In genomic region chr3:159418571-159419526, GRCh38 we compare ENCODE assay signal across 15 cellular contexts.
DNase-seq lines count a peak whose midpoint lies in the region; ATAC-seq and TF ChIP-seq lines count a peak whose summit lies in the region.
"Had no signal": no experiment of that assay in that cellular context is flagged by ENCODE, and none has a peak within 500 bp of the region (broad histone marks: within the 10 kb centered on the region; RNA-seq: fewer than 3 reads in every experiment).

No MANE protein-coding gene starts in this region.

- H3K9me3 ChIP-seq in IMR-90 (ENCODE audit: control insufficient read depth, insufficient read depth, low read length): no peaks in the 10 kb centered on the region
- no peaks in the 10 kb centered on the region for H3K9me3 ChIP-seq in mesodermal cell (ENCODE audit: control insufficient read depth, low read length)
- H3K9me3 ChIP-seq in OCI-LY7 (ENCODE audit: low read length): no peaks in the 10 kb centered on the region

- no peaks in the 10 kb centered on the region for H3K36me3 ChIP-seq in IMR-90 (ENCODE audit: control insufficient read depth, insufficient read depth, low read length)
- H3K36me3 ChIP-seq in mesodermal cell (ENCODE audit: control insufficient read depth, insufficient read depth, low read length): no peaks in the 10 kb centered on the region
- H3K36me3 ChIP-seq in OCI-LY7 (ENCODE audit: insufficient read depth, low read length): no peaks in the 10 kb centered on the region
- H3K36me3 ChIP-seq: tibial artery had no signal

- H2AK9ac ChIP-seq in IMR-90 (replicated peaks; ENCODE audit: low read depth, low read length, poor library complexity): no peak overlapping the region

- no peaks in the 10 kb centered on the region for H3K4me1 ChIP-seq in IMR-90 (ENCODE audit: control insufficient read depth, insufficient read depth, low read length)
- no peaks in the 10 kb centered on the region for H3K4me1 ChIP-seq in mesodermal cell (ENCODE audit: control insufficient read depth, insufficient read depth, low read length, poor library complexity, severe bottlenecking)
- H3K4me1 ChIP-seq in OCI-LY7 (ENCODE audit: insufficient read depth, low read length, poor library complexity, severe bottlenecking): no peaks in the 10 kb centered on the region
- H3K4me1 ChIP-seq: tibial artery had no signal

- no peak overlapping the region for H2BK5ac ChIP-seq in IMR-90 (ENCODE audit: low read depth, low read length, poor library complexity, severe bottlenecking)

- no peak overlapping the region for H4K91ac ChIP-seq in IMR-90 (ENCODE audit: insufficient read depth, low read depth, low read length)

- TF ChIP-seq RAD21 in IMR-90 (IDR thresholded peaks at IDR 0.05; ENCODE audit: low read length): no peak

- H3K79me2 ChIP-seq in OCI-LY7 (ENCODE audit: insufficient read depth, low read depth, low read length): no peaks in the 10 kb centered on the region

- H3K27ac ChIP-seq in IMR-90 (ENCODE audit: insufficient read depth, low read length) (no peak overlapping the region), mesodermal cell (ENCODE audit: low read depth, low read length, severe bottlenecking) (peak overlapping the region; percentile 71), OCI-LY7 (ENCODE audit: low read depth, low read length, poor library complexity, severe bottlenecking) (no peak overlapping the region)
- H3K27ac ChIP-seq: tibial artery had no signal

- ATAC-seq in IMR-90 (ENCODE audit: low read depth): peak; percentile 54; the same call in 1 of the 2 replicates
- ATAC-seq: activated T-helper 17 cell treated with anti-CD3 and anti-CD28 coated beads, Interleukin-2, amount 50 U/mL, for 72 hours; right cardiac atrium had no signal

- intact Hi-C loops in IMR-90 (cut with micrococcal nuclease): no loop called here
- intact Hi-C loops in OCI-LY7 (cut with micrococcal nuclease; ENCODE audit: unreplicated experiment): no loop called here

- no peak for TF ChIP-seq POLR2A in IMR-90 (IDR thresholded peaks at IDR 0.05; ENCODE audit: low read depth, low read length)

- dilution Hi-C loops in IMR-90 (cut with HindIII; ENCODE audit: low sequenced_read_pairs, unreplicated experiment): no loop called here

- H3K4ac ChIP-seq in IMR-90 (ENCODE audit: low read depth, low read length): no peak overlapping the region

- POLR2A ChIA-PET in IMR-90 (lab: Charles Lee; ENCODE audit: unreplicated experiment): no interaction called here
- POLR2A ChIA-PET in OCI-LY7 (lab: Charles Lee): no interaction called here

- TF ChIP-seq CTCF in IMR-90 (conservative IDR thresholded peaks at IDR 0.05; ENCODE audit: low read depth, low read length) (no peak), OCI-LY7 (conservative IDR thresholded peaks at IDR 0.05; ENCODE audit: low read length) (no peak)

- H4K20me1 ChIP-seq in IMR-90 (ENCODE audit: insufficient read depth, low read length): no peaks in the 10 kb centered on the region
- H4K20me1 ChIP-seq in OCI-LY7 (ENCODE audit: insufficient read depth, low read length): no peaks in the 10 kb centered on the region

- no peak overlapping the region for H2AFZ ChIP-seq in IMR-90 (replicated peaks; ENCODE audit: low read length, poor library complexity)
- H2AFZ ChIP-seq in OCI-LY7 (ENCODE audit: low read length): no peak overlapping the region

- no peaks in the 10 kb centered on the region for H3K79me1 ChIP-seq in IMR-90 (ENCODE audit: low read depth in 1 of 2, low read length in 2 of 2)

- DNase-seq in AG20443 (ENCODE audit: low spot score) (peak; percentile 55), IMR-90 (peak; percentile 34), dedifferentiated amniotic fluid mesenchymal stem cell (ENCODE audit: extremely low spot score) (peak; percentile 31), cerebellar cortex (ENCODE audit: low spot score) (no peak), NCI-H2196 (lab: John Stamatoyannopoulos, UW; ENCODE audit: unreplicated experiment) (no peak), OCI-LY7 (ENCODE audit: low spot score) (no peak), NCI-H510A treated with DMSO at 0.1 percent for 48 hours (lab: John Stamatoyannopoulos, UW) (no peak)
- DNase-seq: activated CD4-positive, alpha-beta T cell treated with anti-CD3 and anti-CD28 coated beads for 1 hour; CD4-positive, CD25-positive, alpha-beta regulatory T cell; midbrain; NCI-H510A; right cardiac atrium; tibial artery had no signal

- CTCF ChIA-PET in IMR-90 (lab: Yijun Ruan, JAX): no interaction called here
- CTCF ChIA-PET in OCI-LY7 (lab: Charles Lee; ENCODE audit: unreplicated experiment): no interaction called here

- no peaks in the 10 kb centered on the region; the same call in 1 of the 2 replicates for H3K27me3 ChIP-seq in IMR-90 (ENCODE audit: control insufficient read depth, insufficient read depth, low read length)
- H3K27me3 ChIP-seq: tibial artery had no signal

- H3K18ac ChIP-seq in IMR-90 (ENCODE audit: low read depth, low read length): no peak overlapping the region

- H2BK20ac ChIP-seq in IMR-90 (ENCODE audit: low read depth, low read length): no peak overlapping the region

- H4K5ac ChIP-seq in IMR-90 (ENCODE audit: low read depth, low read length): no peak overlapping the region

- H3K9ac ChIP-seq in IMR-90 (ENCODE audit: low read depth, low read length): no peak overlapping the region

- H3K4me3 ChIP-seq in IMR-90 (ENCODE audit: insufficient read depth, low read depth, low read length): no peak overlapping the region
- H3K4me3 ChIP-seq in mesodermal cell (ENCODE audit: extremely low read depth, insufficient read depth, low read length, poor library complexity, severe bottlenecking): no peak overlapping the region
- no peak overlapping the region for H3K4me3 ChIP-seq in OCI-LY7 (ENCODE audit: low read depth, low read length, poor library complexity, severe bottlenecking)
- H3K4me3 ChIP-seq: tibial artery had no signal

- H4K8ac ChIP-seq in IMR-90 (ENCODE audit: low read depth in 2 of 2, low read length in 2 of 2): no peak overlapping the region

- H3K56ac ChIP-seq in IMR-90 (ENCODE audit: extremely low read depth, insufficient read depth, low read length): no peak overlapping the region

- H3K4me2 ChIP-seq in IMR-90 (ENCODE audit: low read depth, low read length) (0 out of 2 replicates have a peak overlapping the region, but pooled peaks have one; percentile 5), OCI-LY7 (ENCODE audit: low read length) (no peak overlapping the region)

- H3K23ac ChIP-seq in IMR-90 (ENCODE audit: low read depth, low read length): no peak overlapping the region

- no peak overlapping the region for H2BK15ac ChIP-seq in IMR-90 (ENCODE audit: low read depth, low read length)

- H3K9me1 ChIP-seq in IMR-90 (ENCODE audit: insufficient read depth, low read length): no peaks in the 10 kb centered on the region

- no peak overlapping the region for H2BK120ac ChIP-seq in IMR-90 (ENCODE audit: low read depth, low read length)

- no peak overlapping the region for H2AK5ac ChIP-seq in IMR-90 (ENCODE audit: low read depth, low read length)

- no peak overlapping the region for H3K14ac ChIP-seq in IMR-90 (replicated peaks; ENCODE audit: low read depth, low read length)

- in situ Hi-C loops in IMR-90 (cut with MboI; ENCODE audit: low sequenced_read_pairs): no loop called here

- WGBS in IMR-90 (ENCODE audit: extremely low coverage in 2 of 2, insufficient read length in 1 of 2), 2 experiments: no CpG with 5 or more reads among the region's 4 CpGs
- WGBS in mesodermal cell (ENCODE audit: insufficient coverage in 2 of 2), 2 experiments: 63 to 71% methylated on average over 1 of the region's 4 CpGs

- BruUV-seq in IMR-90 (replicated peaks; lab: Mats Ljungman, UMichigan) (no TSS peak), OCI-LY7 (replicated peaks; lab: Mats Ljungman, UMichigan) (no TSS peak)

- no peaks in the 10 kb centered on the region for H3K9me2 ChIP-seq in OCI-LY7 (ENCODE audit: insufficient read depth, low read length)

TF ChIP-seq in IMR-90, 13 proteins besides CTCF, POLR2A, EP300 and RAD21:
- no peak for TF ChIP-seq MXI1 (IDR thresholded peaks at IDR 0.05; ENCODE audit: borderline replicate concordance, low read depth, low read length)
- TF ChIP-seq RFX5 (IDR thresholded peaks at IDR 0.05; ENCODE audit: low read depth, low read length): no peak
- no peak for TF ChIP-seq NFE2L2 (IDR thresholded peaks at IDR 0.05; ENCODE audit: low read depth, low read length)
- no peak for TF ChIP-seq USF2 (IDR thresholded peaks at IDR 0.05; ENCODE audit: low read depth, low read length)
- TF ChIP-seq MAZ (IDR thresholded peaks at IDR 0.05; ENCODE audit: borderline replicate concordance, low read depth, low read length): no peak
- TF ChIP-seq RCOR1 (IDR thresholded peaks at IDR 0.05; ENCODE audit: insufficient replicate concordance, low read length): no peak
- no peak for TF ChIP-seq MAFK (IDR thresholded peaks at IDR 0.05; ENCODE audit: low read depth, low read length)
- no peak for TF ChIP-seq FOS (IDR thresholded peaks at IDR 0.05; ENCODE audit: low read depth, low read length)
- no peak for TF ChIP-seq SMC3 (IDR thresholded peaks at IDR 0.05; ENCODE audit: low read depth, low read length)
- no peak for TF ChIP-seq ELK1 (IDR thresholded peaks at IDR 0.05; ENCODE audit: borderline replicate concordance, low read depth, low read length)
- TF ChIP-seq CEBPB (IDR thresholded peaks at IDR 0.05; ENCODE audit: low read depth, low read length): no peak
- TF ChIP-seq CHD1 (IDR thresholded peaks at IDR 0.05; ENCODE audit: low read depth, low read length): no peak
- no peak for TF ChIP-seq BHLHE40 (IDR thresholded peaks at IDR 0.05; ENCODE audit: low read depth, low read length)

Comparison
In these comparisons a context has a peak if more than half of its experiments do, and no peak if none do; other contexts are left out.
1. DNase-seq: peak in AG20443 (single experiment), IMR-90 (single experiment) and dedifferentiated amniotic fluid mesenchymal stem cell (single experiment); none in cerebellar cortex (single experiment), NCI-H2196 (single experiment), OCI-LY7 (single experiment) and NCI-H510A treated with DMSO at 0.1 percent for 48 hours (single experiment).